22 cellular contexts compared by ENCODE assay signal in the genomic region with DNA sequence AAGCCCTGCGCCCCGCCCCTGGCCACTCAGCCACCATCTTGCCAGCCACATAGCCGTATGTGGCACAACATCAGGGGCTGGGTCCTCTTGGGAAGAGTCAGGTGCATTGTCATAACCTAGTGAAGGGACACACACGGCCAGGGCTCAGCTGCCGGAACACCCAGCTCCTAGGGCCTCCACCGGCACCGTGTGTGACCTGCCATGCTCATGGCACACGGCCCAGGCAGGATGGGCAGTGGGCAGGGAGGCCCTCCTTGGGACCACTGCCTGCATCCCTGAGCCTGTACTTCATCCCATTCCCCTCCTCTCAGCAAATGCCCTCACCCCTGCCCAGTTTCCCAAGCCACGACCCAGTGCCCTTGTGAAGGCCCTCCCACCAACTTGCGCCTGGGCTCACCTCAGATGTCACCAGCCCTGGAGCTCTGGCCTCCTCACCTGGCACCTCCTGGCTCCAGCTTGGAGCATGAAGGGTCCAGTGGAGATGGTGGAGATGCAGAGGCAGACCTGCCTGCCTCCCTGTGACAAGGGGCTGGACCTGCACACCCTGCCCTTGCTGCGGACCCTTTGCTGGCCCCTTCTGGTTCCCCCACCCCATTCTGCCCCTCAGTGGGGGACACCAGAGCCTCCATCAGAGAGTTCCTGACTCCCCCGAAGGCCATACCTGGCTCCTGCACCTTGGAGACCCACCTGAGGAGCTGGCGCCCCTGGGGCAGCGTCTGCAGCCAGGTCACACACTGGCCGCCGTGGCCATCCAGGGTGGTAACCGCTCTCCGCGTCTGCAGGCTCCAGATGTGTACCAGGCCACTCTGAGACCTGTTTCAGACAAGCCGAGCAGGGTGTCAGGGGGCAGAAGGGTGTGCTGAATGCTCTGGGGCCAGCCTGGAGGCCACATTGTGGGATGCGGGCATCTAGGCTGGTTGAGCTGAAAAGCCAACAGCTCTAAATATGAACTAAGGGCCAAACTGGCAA. TPM values are rescaled to one million over a fixed set of nuclear protein-coding genes. Genes with fewer than 3 reads are reported as not detected.
A peak's percentile ranks its signal among the peaks of the same experiment; 100 is the strongest.
DNase-seq lines count a peak whose midpoint lies in the region; ATAC-seq, FAIRE-seq and TF ChIP-seq lines count a peak whose summit lies in the region.
"Had no signal": no experiment of that assay in that cellular context is flagged by ENCODE, and none has a peak within 500 bp of the region (broad histone marks: within the 10 kb centered on the region; RNA-seq: fewer than 3 reads in every experiment).

No MANE protein-coding gene starts in this region.

- no peak overlapping the region for H3K4me3 ChIP-seq in BLaER1 treated with 17β-estradiol and CSF1 and Interleukin-3, amounts not matched to agents 10 nM and 100 nM
- H3K4me3 ChIP-seq: psoas muscle had no signal

- no peak for FAIRE-seq in GM12892 (lab: Jason Lieb, UNC)

- CTCF ChIA-PET in MCF 10A (lab: Yijun Ruan, JAX) = no interaction called here

- peak overlapping the region in 8 of 11 experiments; percentile 55 to 95 (median 90); a peak in 14 of 22 replicates for H3K4me2 ChIP-seq in BLaER1 treated with 17β-estradiol and CSF1 and Interleukin-3, amounts not matched to agents 10 nM and 100 nM

- peak overlapping the region in 4 of 11 experiments; percentile 85 to 88 (median 86); a peak in 4 of 22 replicates for H3K27ac ChIP-seq in BLaER1 treated with 17β-estradiol and CSF1 and Interleukin-3, amounts not matched to agents 10 nM and 100 nM
- H3K27ac ChIP-seq: HL-60, psoas muscle had no signal

- H3K4me1 ChIP-seq in BLaER1 treated with 17β-estradiol and CSF1 and Interleukin-3, amounts not matched to agents 10 nM and 100 nM = peaks cover 35 to 96% (median 80%) of the 10 kb centered on the region in 10 experiments
- H3K4me1 ChIP-seq: psoas muscle had no signal

- peaks cover 4% of the 10 kb centered on the region for H3K36me3 Mint-ChIP-seq in endothelial cell (ENCODE audit: low read depth, unreplicated experiment)
- H3K36me3 Mint-ChIP-seq in progenitor cell of endocrine pancreas (ENCODE audit: insufficient read depth) = no peaks in the 10 kb centered on the region
- peaks cover 6% of the 10 kb centered on the region for H3K36me3 Mint-ChIP-seq in MCF 10A (ENCODE audit: insufficient read depth, unreplicated experiment)
- no peaks in the 10 kb centered on the region for H3K36me3 Mint-ChIP-seq in glutamatergic neuron (ENCODE audit: unreplicated experiment)
- H3K36me3 Mint-ChIP-seq: brain had no signal

- TF ChIP-seq POLR2A in GM12892 (IDR thresholded peaks at IDR 0.05; ENCODE audit: low read depth, low read length) = no peak

- intact Hi-C loops in MCF 10A (cut with micrococcal nuclease) = no loop called here

- peak overlapping the region in 2 of 11 experiments; percentile 4 to 77; a peak in 2 of 22 replicates for H3K9ac ChIP-seq in BLaER1 treated with 17β-estradiol and CSF1 and Interleukin-3, amounts not matched to agents 10 nM and 100 nM

- no peaks in the 10 kb centered on the region; a peak in 2 of 22 replicates for H3K36me3 ChIP-seq in BLaER1 treated with 17β-estradiol and CSF1 and Interleukin-3, amounts not matched to agents 10 nM and 100 nM

- H3K27me3 ChIP-seq in BLaER1 treated with 17β-estradiol and CSF1 and Interleukin-3, amounts not matched to agents 10 nM and 100 nM = no peaks in the 10 kb centered on the region

- H3K27ac Mint-ChIP-seq in endothelial cell (ENCODE audit: unreplicated experiment) (no peak overlapping the region), progenitor cell of endocrine pancreas (no peak overlapping the region), MCF 10A (ENCODE audit: low read depth, unreplicated experiment) (no peak overlapping the region), glutamatergic neuron (ENCODE audit: unreplicated experiment) (no peak overlapping the region)
- H3K27ac Mint-ChIP-seq: activated CD8-positive, alpha-beta T cell treated with anti-CD3 and anti-CD28 coated beads for 36 hours; T-helper 17 cell had no signal

- no peaks in the 10 kb centered on the region for H3K9me3 ChIP-seq in BLaER1 treated with 17β-estradiol and CSF1 and Interleukin-3, amounts not matched to agents 10 nM and 100 nM (replicated peaks in 1 of 11)
- H3K9me3 ChIP-seq: psoas muscle had no signal

- H3K4me1 Mint-ChIP-seq in endothelial cell (ENCODE audit: unreplicated experiment) (peaks cover 5% of the 10 kb centered on the region), progenitor cell of endocrine pancreas (ENCODE audit: low read depth) (no peaks in the 10 kb centered on the region), MCF 10A (ENCODE audit: insufficient read depth, unreplicated experiment) (peaks cover 13% of the 10 kb centered on the region), glutamatergic neuron (ENCODE audit: low read depth, unreplicated experiment) (peaks cover 11% of the 10 kb centered on the region)

- TF ChIP-seq CTCF in endothelial cell (IDR thresholded peaks at IDR 0.05; ENCODE audit: unreplicated experiment) (no peak), progenitor cell of endocrine pancreas (IDR thresholded peaks at IDR 0.05; ENCODE audit: unreplicated experiment) (no peak), MCF 10A (IDR thresholded peaks at IDR 0.05; ENCODE audit: unreplicated experiment) (no peak), glutamatergic neuron (IDR thresholded peaks at IDR 0.05; ENCODE audit: partially characterized antibody, unreplicated experiment) (no peak)

- H4K20me1 ChIP-seq in BLaER1 treated with 17β-estradiol and CSF1 and Interleukin-3, amounts not matched to agents 10 nM and 100 nM = peaks cover 0 to 97% (median 34%) of the 10 kb centered on the region in 11 experiments; a peak in 14 of 22 replicates

- H3K9me3 Mint-ChIP-seq in endothelial cell (ENCODE audit: unreplicated experiment) (no peaks in the 10 kb centered on the region), progenitor cell of endocrine pancreas (ENCODE audit: low read depth) (no peaks in the 10 kb centered on the region), MCF 10A (ENCODE audit: unreplicated experiment) (no peaks in the 10 kb centered on the region), glutamatergic neuron (ENCODE audit: unreplicated experiment) (peaks cover 6% of the 10 kb centered on the region)
- H3K9me3 Mint-ChIP-seq: activated CD8-positive, alpha-beta T cell treated with anti-CD3 and anti-CD28 coated beads for 36 hours; brain had no signal

- H3K4me3 Mint-ChIP-seq in endothelial cell (ENCODE audit: unreplicated experiment) (no peak overlapping the region), progenitor cell of endocrine pancreas (ENCODE audit: low read depth) (no peak overlapping the region), MCF 10A (ENCODE audit: unreplicated experiment) (no peak overlapping the region), glutamatergic neuron (ENCODE audit: unreplicated experiment) (no peak overlapping the region)
- H3K4me3 Mint-ChIP-seq: activated CD8-positive, alpha-beta T cell treated with anti-CD3 and anti-CD28 coated beads for 36 hours; brain; T-helper 17 cell had no signal

- H3K27me3 Mint-ChIP-seq in endothelial cell (ENCODE audit: unreplicated experiment) (peaks cover 4% of the 10 kb centered on the region), progenitor cell of endocrine pancreas (no peaks in the 10 kb centered on the region), MCF 10A (ENCODE audit: insufficient read depth, unreplicated experiment) (no peaks in the 10 kb centered on the region), glutamatergic neuron (ENCODE audit: unreplicated experiment) (peaks cover 12% of the 10 kb centered on the region)
- H3K27me3 Mint-ChIP-seq: activated CD8-positive, alpha-beta T cell treated with anti-CD3 and anti-CD28 coated beads for 36 hours; brain; T-helper 17 cell had no signal

- DNase-seq in GM12892 (ENCODE audit: insufficient read length) (peak; percentile 14), endothelial cell (ENCODE audit: low spot score) (peak; percentile 1), progenitor cell of endocrine pancreas (ENCODE audit: low spot score, unreplicated experiment) (peak; percentile 8), MCF 10A (ENCODE audit: unreplicated experiment) (no peak), glutamatergic neuron (no peak)
- DNase-seq: activated CD4-positive, CD25-positive, alpha-beta regulatory T cell treated with anti-CD3 and anti-CD28 coated beads, Interleukin-2, amount 50 U/mL, for 72 hours; activated CD8-positive, alpha-beta T cell treated with anti-CD3 and anti-CD28 coated beads for 36 hours; activated naive CD4-positive, alpha-beta T cell treated with Interleukin-2 at 50 U/mL for 16 hours; activated T-cell treated with anti-CD3 and anti-CD28 coated beads, Interleukin-2, amount 50 U/mL, for 48 hours; COR-L47; erythroblast; mammary epithelial cell; NCI-H1694; psoas muscle; stimulated activated CD4-positive, alpha-beta T cell treated with anti-CD3 and anti-CD28 coated beads, Interleukin-15, amount 100 ng/mL, for 24 hours; stimulated activated naive CD4-positive, alpha-beta T cell treated with Interleukin-2 at 50 U/mL for 16 hours; T-helper 17 cell had no signal

- no TSS peak for BruUV-seq in MCF 10A (replicated peaks; lab: Mats Ljungman, UMichigan)

- POLR2A ChIA-PET in MCF 10A (lab: Yijun Ruan, JAX) = interaction anchor here (1.1 to 3.1 kb wide), 2 partner anchors 13 to 14 kb away, joined by 5 to 17 read pairs; no protein-coding TSS in a partner anchor

- no peak for ATAC-seq in HG03457 (IDR thresholded peaks at IDR 0.05; ENCODE audit: unreplicated experiment)
- ATAC-seq: psoas muscle, T-helper 17 cell had no signal

RNA-seq across cellular contexts. Expression of a gene that starts 34.5 kb away (rescaled TPM):
- 1.6 TPM for polyA plus RNA-seq in GM12892 (2012; ENCODE audit: missing spikeins)
- 3.7 TPM for total RNA-seq in endothelial cell (ENCODE audit: unreplicated experiment)
- total RNA-seq in progenitor cell of endocrine pancreas = 9.0 and 9.9 TPM in 2 replicates
- 4.3 and 7.1 TPM in 2 replicates for total RNA-seq in MCF 10A (2022)
- total RNA-seq in glutamatergic neuron (ENCODE audit: unreplicated experiment) = 5.0 TPM

RNA-seq across cellular contexts. Expression of a gene that starts 34.5 kb away (rescaled TPM):
- 5.6 TPM for polyA plus RNA-seq in GM12892 (2012; ENCODE audit: missing spikeins)
- 20.3 TPM for total RNA-seq in endothelial cell (ENCODE audit: unreplicated experiment)
- 27.2 and 27.4 TPM in 2 replicates for total RNA-seq in progenitor cell of endocrine pancreas
- total RNA-seq in MCF 10A (2022) = 16.8 and 20.6 TPM in 2 replicates
- 12.1 TPM for total RNA-seq in glutamatergic neuron (ENCODE audit: unreplicated experiment)

RNA-seq across cellular contexts. Expression of a gene that starts 59.6 kb away (rescaled TPM):
- polyA plus RNA-seq in GM12892 (2012; ENCODE audit: missing spikeins) = not detected
- total RNA-seq in endothelial cell (ENCODE audit: unreplicated experiment) (0.56 TPM), progenitor cell of endocrine pancreas (4.2 and 5.9 TPM in 2 replicates), MCF 10A (2022) (not detected in 2 replicates), glutamatergic neuron (ENCODE audit: unreplicated experiment) (2.4 TPM)
- total RNA-seq: activated CD8-positive, alpha-beta T cell treated with anti-CD3 and anti-CD28 coated beads for 36 hours; T-helper 17 cell had no signal
- polyA plus RNA-seq: BJ, mammary epithelial cell had no signal

Comparison
In these comparisons a context has a peak if more than half of its experiments do, and no peak if none do; other contexts are left out.
1. DNase-seq: peak in GM12892 (single experiment), endothelial cell (single experiment) and progenitor cell of endocrine pancreas (single experiment); none in MCF 10A (single experiment) and glutamatergic neuron (single experiment).